Comparison of ENCODE assay signal across 1 cellular context in the genomic region with DNA sequence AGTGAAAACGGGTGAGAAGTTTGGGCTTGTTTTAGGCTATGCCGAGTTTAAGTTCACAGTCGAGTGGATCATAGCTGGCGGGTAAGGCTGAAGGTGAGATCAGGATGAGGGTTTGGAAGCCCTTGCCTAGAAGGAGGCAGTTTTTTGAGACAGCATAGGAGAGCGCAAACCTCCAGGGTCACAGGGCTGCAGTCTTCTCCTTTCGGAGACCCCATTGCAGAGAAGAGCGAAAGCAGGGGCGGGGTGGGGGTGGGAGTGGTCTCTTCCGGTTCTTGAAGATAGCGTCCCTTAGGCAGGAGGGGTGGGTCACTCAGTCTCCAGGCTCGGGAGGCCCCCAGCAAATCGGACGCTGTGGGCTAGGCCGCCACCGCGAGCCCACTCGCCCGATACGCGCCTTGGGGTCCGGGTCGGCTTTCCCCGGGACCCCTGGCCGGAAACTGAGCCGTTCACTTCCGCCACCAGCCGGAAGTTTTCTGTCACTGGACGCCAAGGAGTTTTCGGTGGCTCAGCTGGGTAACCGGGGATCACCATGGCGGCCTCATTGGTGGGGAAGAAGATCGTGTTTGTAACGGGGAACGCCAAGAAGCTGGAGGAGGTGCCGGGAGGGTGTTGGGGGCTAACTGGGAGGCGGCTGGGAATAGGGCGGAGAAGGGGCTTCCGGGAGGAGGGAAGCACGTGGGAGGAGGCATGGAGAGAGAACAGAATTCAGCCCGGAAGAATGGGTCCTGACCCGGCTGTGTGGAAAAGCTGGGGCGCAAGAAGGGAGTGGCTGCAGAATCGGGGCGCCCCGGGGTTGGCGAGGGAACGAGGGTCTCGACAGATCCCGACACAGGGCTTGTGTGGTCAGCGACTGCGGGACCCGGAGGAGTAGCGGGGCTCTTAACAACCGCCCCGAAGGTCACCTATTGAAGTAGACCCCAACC.
TF ChIP-seq lines count a peak whose summit lies in the region.

A gene (plus strand): TSS at position 476 of the 923 bp plus-strand sequence. CDS start 54 bp downstream, at position 530.

TF ChIP-seq in HepG2, 621 proteins besides CTCF, POLR2A, EP300 and RAD21 (continued from another document and continues in another):
- TF ChIP-seq, protein P1, sequence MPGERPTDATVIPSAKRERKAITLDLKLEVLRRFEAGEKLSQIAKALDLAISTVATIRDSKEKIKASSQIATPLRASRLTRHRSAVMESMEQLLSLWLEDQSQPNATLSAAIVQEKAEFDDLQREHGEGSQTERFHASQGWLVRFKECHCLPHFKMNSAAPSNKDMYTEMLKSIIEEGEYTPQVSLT (CRISPR knock-in tag; IDR thresholded peaks at IDR 0.05; ENCODE audit: borderline replicate concordance, low read depth) = no peak
- TF ChIP-seq, protein P2, sequence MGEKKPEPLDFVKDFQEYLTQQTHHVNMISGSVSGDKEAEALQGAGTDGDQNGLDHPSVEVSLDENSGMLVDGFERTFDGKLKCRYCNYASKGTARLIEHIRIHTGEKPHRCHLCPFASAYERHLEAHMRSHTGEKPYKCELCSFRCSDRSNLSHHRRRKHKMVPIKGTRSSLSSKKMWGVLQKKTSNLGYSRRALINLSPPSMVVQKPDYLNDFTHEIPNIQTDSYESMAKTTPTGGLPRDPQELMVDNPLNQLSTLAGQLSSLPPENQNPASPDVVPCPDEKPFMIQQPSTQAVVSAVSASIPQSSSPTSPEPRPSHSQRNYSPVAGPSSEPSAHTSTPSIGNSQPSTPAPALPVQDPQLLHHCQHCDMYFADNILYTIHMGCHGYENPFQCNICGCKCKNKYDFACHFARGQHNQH (CRISPR knock-in tag; IDR thresholded peaks at IDR 0.05) = 0 out of 2 replicates have a peak, but pooled peaks have one; percentile 76
- TF ChIP-seq, protein P3, sequence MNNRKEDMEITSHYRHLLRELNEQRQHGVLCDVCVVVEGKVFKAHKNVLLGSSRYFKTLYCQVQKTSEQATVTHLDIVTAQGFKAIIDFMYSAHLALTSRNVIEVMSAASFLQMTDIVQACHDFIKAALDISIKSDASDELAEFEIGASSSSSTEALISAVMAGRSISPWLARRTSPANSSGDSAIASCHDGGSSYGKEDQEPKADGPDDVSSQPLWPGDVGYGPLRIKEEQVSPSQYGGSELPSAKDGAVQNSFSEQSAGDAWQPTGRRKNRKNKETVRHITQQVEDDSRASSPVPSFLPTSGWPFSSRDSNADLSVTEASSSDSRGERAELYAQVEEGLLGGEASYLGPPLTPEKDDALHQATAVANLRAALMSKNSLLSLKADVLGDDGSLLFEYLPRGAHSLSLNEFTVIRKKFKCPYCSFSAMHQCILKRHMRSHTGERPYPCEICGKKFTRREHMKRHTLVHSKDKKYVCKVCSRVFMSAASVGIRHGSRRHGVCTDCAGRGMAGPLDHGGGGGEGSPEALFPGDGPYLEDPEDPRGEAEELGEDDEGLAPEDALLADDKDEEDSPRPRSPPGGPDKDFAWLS (CRISPR knock-in tag; IDR thresholded peaks at IDR 0.05; ENCODE audit: borderline replicate concordance) = 0 out of 2 replicates have a peak, but pooled peaks have one; percentile 76
- TF ChIP-seq ZNF383 (CRISPR knock-in tag; IDR thresholded peaks at IDR 0.05; ENCODE audit: borderline replicate concordance) (peak; percentile 62), CENPX (CRISPR knock-in tag; IDR thresholded peaks at IDR 0.05) (no peak), ZNF335 (CRISPR knock-in tag; IDR thresholded peaks at IDR 0.05) (peak; percentile 27; the same call in 1 of the 2 replicates), MXI1 (IDR thresholded peaks at IDR 0.05; ENCODE audit: borderline replicate concordance, low read depth, low read length) (peak; percentile 96; the same call in 2 of the 3 replicates), ZNF615 (CRISPR knock-in tag; IDR thresholded peaks at IDR 0.05; ENCODE audit: borderline replicate concordance) (peak; percentile 97), HOXA5 (CRISPR knock-in tag; IDR thresholded peaks at IDR 0.05) (peak; percentile 88), NR2F2 (IDR thresholded peaks at IDR 0.05; ENCODE audit: borderline replicate concordance, low read depth) (peak; percentile 18; the same call in 1 of the 2 replicates), ZNF382 (CRISPR knock-in tag; IDR thresholded peaks at IDR 0.05; ENCODE audit: borderline replicate concordance) (no peak), ZNF703 (CRISPR knock-in tag; IDR thresholded peaks at IDR 0.05; ENCODE audit: borderline replicate concordance) (no peak), ZNF563 (CRISPR knock-in tag; IDR thresholded peaks at IDR 0.05) (no peak; the same call in 1 of the 2 replicates), ZNF598 (CRISPR knock-in tag; IDR thresholded peaks at IDR 0.05; ENCODE audit: borderline replicate concordance) (peak; percentile 37; the same call in 1 of the 2 replicates), ZKSCAN5 (CRISPR knock-in tag; IDR thresholded peaks at IDR 0.05) (peak; percentile 25; the same call in 1 of the 2 replicates), TARDBP (CRISPR knock-in tag; IDR thresholded peaks at IDR 0.05) (peak; percentile 89; the same call in 1 of the 2 replicates), ZNF3 (CRISPR knock-in tag; IDR thresholded peaks at IDR 0.05) (peak; percentile 63; the same call in 1 of the 2 replicates), KAT8 (CRISPR knock-in tag; IDR thresholded peaks at IDR 0.05) (peak; percentile 98), TOE1 (CRISPR knock-in tag; IDR thresholded peaks at IDR 0.05) (no peak), XRCC5 (optimal IDR thresholded peaks at IDR 0.05; ENCODE audit: low read length) (peak; percentile 54), ZNF33B (CRISPR knock-in tag; IDR thresholded peaks at IDR 0.05) (0 out of 2 replicates have a peak, but pooled peaks have one; percentile 68), PCBP1 (IDR thresholded peaks at IDR 0.05; ENCODE audit: borderline replicate concordance, low read depth, low read length) (peak; percentile 85; the same call in 1 of the 2 replicates)
- TF ChIP-seq, protein P4, sequence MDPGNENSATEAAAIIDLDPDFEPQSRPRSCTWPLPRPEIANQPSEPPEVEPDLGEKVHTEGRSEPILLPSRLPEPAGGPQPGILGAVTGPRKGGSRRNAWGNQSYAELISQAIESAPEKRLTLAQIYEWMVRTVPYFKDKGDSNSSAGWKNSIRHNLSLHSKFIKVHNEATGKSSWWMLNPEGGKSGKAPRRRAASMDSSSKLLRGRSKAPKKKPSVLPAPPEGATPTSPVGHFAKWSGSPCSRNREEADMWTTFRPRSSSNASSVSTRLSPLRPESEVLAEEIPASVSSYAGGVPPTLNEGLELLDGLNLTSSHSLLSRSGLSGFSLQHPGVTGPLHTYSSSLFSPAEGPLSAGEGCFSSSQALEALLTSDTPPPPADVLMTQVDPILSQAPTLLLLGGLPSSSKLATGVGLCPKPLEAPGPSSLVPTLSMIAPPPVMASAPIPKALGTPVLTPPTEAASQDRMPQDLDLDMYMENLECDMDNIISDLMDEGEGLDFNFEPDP (CRISPR knock-in tag; conservative IDR thresholded peaks at IDR 0.05) = no peak
- TF ChIP-seq, protein P5, sequence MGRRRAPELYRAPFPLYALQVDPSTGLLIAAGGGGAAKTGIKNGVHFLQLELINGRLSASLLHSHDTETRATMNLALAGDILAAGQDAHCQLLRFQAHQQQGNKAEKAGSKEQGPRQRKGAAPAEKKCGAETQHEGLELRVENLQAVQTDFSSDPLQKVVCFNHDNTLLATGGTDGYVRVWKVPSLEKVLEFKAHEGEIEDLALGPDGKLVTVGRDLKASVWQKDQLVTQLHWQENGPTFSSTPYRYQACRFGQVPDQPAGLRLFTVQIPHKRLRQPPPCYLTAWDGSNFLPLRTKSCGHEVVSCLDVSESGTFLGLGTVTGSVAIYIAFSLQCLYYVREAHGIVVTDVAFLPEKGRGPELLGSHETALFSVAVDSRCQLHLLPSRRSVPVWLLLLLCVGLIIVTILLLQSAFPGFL (CRISPR knock-in tag; IDR thresholded peaks at IDR 0.05) = no peak
- TF ChIP-seq, protein P6, sequence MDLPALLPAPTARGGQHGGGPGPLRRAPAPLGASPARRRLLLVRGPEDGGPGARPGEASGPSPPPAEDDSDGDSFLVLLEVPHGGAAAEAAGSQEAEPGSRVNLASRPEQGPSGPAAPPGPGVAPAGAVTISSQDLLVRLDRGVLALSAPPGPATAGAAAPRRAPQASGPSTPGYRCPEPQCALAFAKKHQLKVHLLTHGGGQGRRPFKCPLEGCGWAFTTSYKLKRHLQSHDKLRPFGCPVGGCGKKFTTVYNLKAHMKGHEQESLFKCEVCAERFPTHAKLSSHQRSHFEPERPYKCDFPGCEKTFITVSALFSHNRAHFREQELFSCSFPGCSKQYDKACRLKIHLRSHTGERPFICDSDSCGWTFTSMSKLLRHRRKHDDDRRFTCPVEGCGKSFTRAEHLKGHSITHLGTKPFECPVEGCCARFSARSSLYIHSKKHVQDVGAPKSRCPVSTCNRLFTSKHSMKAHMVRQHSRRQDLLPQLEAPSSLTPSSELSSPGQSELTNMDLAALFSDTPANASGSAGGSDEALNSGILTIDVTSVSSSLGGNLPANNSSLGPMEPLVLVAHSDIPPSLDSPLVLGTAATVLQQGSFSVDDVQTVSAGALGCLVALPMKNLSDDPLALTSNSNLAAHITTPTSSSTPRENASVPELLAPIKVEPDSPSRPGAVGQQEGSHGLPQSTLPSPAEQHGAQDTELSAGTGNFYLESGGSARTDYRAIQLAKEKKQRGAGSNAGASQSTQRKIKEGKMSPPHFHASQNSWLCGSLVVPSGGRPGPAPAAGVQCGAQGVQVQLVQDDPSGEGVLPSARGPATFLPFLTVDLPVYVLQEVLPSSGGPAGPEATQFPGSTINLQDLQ (CRISPR knock-in tag; IDR thresholded peaks at IDR 0.05) = peak; percentile 49; the same call in 1 of the 2 replicates
- TF ChIP-seq, protein P7, sequence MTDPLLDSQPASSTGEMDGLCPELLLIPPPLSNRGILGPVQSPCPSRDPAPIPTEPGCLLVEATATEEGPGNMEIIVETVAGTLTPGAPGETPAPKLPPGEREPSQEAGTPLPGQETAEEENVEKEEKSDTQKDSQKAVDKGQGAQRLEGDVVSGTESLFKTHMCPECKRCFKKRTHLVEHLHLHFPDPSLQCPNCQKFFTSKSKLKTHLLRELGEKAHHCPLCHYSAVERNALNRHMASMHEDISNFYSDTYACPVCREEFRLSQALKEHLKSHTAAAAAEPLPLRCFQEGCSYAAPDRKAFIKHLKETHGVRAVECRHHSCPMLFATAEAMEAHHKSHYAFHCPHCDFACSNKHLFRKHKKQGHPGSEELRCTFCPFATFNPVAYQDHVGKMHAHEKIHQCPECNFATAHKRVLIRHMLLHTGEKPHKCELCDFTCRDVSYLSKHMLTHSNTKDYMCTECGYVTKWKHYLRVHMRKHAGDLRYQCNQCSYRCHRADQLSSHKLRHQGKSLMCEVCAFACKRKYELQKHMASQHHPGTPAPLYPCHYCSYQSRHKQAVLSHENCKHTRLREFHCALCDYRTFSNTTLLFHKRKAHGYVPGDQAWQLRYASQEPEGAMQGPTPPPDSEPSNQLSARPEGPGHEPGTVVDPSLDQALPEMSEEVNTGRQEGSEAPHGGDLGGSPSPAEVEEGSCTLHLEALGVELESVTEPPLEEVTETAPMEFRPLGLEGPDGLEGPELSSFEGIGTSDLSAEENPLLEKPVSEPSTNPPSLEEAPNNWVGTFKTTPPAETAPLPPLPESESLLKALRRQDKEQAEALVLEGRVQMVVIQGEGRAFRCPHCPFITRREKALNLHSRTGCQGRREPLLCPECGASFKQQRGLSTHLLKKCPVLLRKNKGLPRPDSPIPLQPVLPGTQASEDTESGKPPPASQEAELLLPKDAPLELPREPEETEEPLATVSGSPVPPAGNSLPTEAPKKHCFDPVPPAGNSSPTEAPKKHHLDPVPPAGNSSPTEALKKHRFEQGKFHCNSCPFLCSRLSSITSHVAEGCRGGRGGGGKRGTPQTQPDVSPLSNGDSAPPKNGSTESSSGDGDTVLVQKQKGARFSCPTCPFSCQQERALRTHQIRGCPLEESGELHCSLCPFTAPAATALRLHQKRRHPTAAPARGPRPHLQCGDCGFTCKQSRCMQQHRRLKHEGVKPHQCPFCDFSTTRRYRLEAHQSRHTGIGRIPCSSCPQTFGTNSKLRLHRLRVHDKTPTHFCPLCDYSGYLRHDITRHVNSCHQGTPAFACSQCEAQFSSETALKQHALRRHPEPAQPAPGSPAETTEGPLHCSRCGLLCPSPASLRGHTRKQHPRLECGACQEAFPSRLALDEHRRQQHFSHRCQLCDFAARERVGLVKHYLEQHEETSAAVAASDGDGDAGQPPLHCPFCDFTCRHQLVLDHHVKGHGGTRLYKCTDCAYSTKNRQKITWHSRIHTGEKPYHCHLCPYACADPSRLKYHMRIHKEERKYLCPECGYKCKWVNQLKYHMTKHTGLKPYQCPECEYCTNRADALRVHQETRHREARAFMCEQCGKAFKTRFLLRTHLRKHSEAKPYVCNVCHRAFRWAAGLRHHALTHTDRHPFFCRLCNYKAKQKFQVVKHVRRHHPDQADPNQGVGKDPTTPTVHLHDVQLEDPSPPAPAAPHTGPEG (CRISPR knock-in tag; IDR thresholded peaks at IDR 0.05) = peak; percentile 71; the same call in 1 of the 2 replicates
- TF ChIP-seq, protein P8, sequence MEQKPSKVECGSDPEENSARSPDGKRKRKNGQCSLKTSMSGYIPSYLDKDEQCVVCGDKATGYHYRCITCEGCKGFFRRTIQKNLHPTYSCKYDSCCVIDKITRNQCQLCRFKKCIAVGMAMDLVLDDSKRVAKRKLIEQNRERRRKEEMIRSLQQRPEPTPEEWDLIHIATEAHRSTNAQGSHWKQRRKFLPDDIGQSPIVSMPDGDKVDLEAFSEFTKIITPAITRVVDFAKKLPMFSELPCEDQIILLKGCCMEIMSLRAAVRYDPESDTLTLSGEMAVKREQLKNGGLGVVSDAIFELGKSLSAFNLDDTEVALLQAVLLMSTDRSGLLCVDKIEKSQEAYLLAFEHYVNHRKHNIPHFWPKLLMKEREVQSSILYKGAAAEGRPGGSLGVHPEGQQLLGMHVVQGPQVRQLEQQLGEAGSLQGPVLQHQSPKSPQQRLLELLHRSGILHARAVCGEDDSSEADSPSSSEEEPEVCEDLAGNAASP (CRISPR knock-in tag; IDR thresholded peaks at IDR 0.05; ENCODE audit: borderline replicate concordance) = no peak; the same call in 1 of the 2 replicates
- TF ChIP-seq, protein P9, sequence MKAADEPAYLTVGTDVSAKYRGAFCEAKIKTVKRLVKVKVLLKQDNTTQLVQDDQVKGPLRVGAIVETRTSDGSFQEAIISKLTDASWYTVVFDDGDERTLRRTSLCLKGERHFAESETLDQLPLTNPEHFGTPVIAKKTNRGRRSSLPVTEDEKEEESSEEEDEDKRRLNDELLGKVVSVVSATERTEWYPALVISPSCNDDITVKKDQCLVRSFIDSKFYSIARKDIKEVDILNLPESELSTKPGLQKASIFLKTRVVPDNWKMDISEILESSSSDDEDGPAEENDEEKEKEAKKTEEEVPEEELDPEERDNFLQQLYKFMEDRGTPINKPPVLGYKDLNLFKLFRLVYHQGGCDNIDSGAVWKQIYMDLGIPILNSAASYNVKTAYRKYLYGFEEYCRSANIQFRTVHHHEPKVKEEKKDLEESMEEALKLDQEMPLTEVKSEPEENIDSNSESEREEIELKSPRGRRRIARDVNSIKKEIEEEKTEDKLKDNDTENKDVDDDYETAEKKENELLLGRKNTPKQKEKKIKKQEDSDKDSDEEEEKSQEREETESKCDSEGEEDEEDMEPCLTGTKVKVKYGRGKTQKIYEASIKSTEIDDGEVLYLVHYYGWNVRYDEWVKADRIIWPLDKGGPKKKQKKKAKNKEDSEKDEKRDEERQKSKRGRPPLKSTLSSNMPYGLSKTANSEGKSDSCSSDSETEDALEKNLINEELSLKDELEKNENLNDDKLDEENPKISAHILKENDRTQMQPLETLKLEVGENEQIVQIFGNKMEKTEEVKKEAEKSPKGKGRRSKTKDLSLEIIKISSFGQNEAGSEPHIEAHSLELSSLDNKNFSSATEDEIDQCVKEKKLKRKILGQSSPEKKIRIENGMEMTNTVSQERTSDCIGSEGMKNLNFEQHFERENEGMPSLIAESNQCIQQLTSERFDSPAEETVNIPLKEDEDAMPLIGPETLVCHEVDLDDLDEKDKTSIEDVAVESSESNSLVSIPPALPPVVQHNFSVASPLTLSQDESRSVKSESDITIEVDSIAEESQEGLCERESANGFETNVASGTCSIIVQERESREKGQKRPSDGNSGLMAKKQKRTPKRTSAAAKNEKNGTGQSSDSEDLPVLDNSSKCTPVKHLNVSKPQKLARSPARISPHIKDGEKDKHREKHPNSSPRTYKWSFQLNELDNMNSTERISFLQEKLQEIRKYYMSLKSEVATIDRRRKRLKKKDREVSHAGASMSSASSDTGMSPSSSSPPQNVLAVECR (CRISPR knock-in tag; IDR thresholded peaks at IDR 0.05; ENCODE audit: borderline replicate concordance) = peak; percentile 98
